In the genomic region with DNA sequence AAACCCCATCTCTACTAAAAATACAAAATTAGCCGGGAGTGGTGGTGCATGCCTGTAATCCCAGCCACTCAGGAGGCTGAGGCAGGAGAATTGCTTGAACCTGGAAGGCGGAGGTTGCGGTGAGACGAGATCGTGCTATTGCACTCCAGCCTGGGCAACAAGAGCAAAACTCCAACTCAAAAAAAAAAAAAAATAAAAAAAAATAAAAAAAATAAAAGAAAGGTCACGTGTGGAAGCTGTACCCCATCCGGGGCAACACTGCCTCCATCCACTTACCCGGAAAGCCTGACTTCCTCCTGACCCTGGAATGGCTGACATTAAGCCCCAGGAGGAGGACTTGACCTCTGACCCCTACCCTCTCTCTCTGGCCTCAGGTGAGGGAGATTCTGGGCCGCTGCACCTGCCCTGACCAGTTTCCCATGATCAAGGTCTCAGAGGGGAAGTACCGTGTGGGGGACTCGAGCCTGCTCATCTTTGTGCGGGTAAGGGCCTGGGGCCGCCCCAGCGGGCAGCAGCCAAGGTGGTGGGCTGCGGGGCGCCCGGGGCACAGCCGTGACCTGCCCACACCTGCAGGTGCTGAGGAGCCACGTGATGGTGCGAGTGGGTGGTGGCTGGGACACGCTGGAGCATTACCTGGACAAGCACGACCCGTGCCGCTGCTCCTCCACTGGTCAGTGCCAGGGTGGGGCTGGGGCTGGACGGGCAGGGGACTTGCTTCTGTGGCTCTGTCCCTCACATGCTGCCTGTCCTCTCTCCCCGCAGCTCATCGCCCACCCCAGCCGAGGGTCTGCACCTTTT, we compare ENCODE assay signal across 10 cellular contexts. TPM values are rescaled to one million over a fixed set of nuclear protein-coding genes. Genes with fewer than 3 reads are reported as not detected.
A peak's percentile ranks its signal among the peaks of the same experiment; 100 is the strongest.
DNase-seq lines count a peak whose midpoint lies in the region; ATAC-seq and TF ChIP-seq lines count a peak whose summit lies in the region.
"Had no signal": no experiment of that assay in that cellular context is flagged by ENCODE, and none has a peak within 500 bp of the region (broad histone marks: within the 10 kb centered on the region; RNA-seq: fewer than 3 reads in every experiment).

No MANE protein-coding gene starts in this region.

- peaks cover 14% of the 10 kb centered on the region for H3K4me1 Mint-ChIP-seq in activated CD4-positive, alpha-beta T cell treated with anti-CD3 and anti-CD28 coated beads, Interleukin-2, amount 10 ng/mL, durations not matched to agents 24 days and 14 days
- peaks cover 32% of the 10 kb centered on the region for H3K4me1 Mint-ChIP-seq in activated CD4-positive, alpha-beta T cell treated with anti-CD3 and anti-CD28 coated beads for 36 hours
- peaks cover 86% of the 10 kb centered on the region for H3K4me1 Mint-ChIP-seq in dendritic cell treated with granulocyte-macrophage colony-stimulating factor and Interleukin-4, amounts not matched to agents 40 ng/mL and 50 ng/mL, for 4 days (ENCODE audit: low read depth)

- TF ChIP-seq CTCF in tibial nerve (IDR thresholded peaks at IDR 0.05), result no peak

- peaks cover 60% of the 10 kb centered on the region for H3K4me1 ChIP-seq in muscle layer of colon (ENCODE audit: insufficient read depth, low read length)
- peaks cover 0 to 87% (median 73%) of the 10 kb centered on the region in 4 donors for H3K4me1 ChIP-seq in tibial nerve

- H3K9me3 ChIP-seq in muscle layer of colon (ENCODE audit: low read length), result no peaks in the 10 kb centered on the region
- H3K9me3 ChIP-seq in tibial nerve, result no peaks in the 10 kb centered on the region

- DNase-seq in activated CD4-positive, alpha-beta T cell treated with anti-CD3 and anti-CD28 coated beads, Interleukin-2, amount 10 ng/mL, durations not matched to agents 24 days and 14 days, result no peak
- no peak for DNase-seq in activated CD4-positive, alpha-beta T cell treated with anti-CD3 and anti-CD28 coated beads for 36 hours
- DNase-seq in tibial nerve (ENCODE audit: low spot score in 2 of 2) (no peak), SW480 (ENCODE audit: low spot score) (no peak), HK-2 (ENCODE audit: unreplicated experiment) (no peak)
- DNase-seq: activated CD4-positive, CD25-positive, alpha-beta regulatory T cell treated with anti-CD3 and anti-CD28 coated beads, Interleukin-2, amount 50 U/mL, for 72 hours had no signal

- H3K27me3 ChIP-seq in muscle layer of colon (ENCODE audit: control insufficient read depth in 1 of 2, insufficient read depth in 2 of 2, low read length in 2 of 2) (peaks cover 14 to 18% of the 10 kb centered on the region in 2 donors), tibial nerve (peaks cover 0 to 20% of the 10 kb centered on the region in 2 donors)

- intact Hi-C loops in activated CD4-positive, alpha-beta T cell treated with anti-CD3 and anti-CD28 coated beads, Interleukin-2, amount 10 ng/mL, durations not matched to agents 24 days and 14 days (cut with micrococcal nuclease), result loop anchor here (5.0 kb wide), 1 partner anchor 1982 kb away; a partner anchor contains a TSS
- intact Hi-C loops in activated CD4-positive, alpha-beta T cell treated with anti-CD3 and anti-CD28 coated beads for 36 hours (cut with DNase I, micrococcal nuclease), result no loop called here
- intact Hi-C loops in dendritic cell treated with granulocyte-macrophage colony-stimulating factor and Interleukin-4, amounts not matched to agents 40 ng/mL and 50 ng/mL, for 4 days (cut with micrococcal nuclease), result loop anchor here (2.0 to 5.0 kb wide), 2 partner anchors 41 to 77 kb away; a partner anchor contains a TSS

- no peaks in the 10 kb centered on the region for H3K36me3 ChIP-seq in muscle layer of colon (ENCODE audit: insufficient read depth, low read length)
- no peaks in the 10 kb centered on the region for H3K36me3 ChIP-seq in tibial nerve

- H3K9me3 Mint-ChIP-seq in activated CD4-positive, alpha-beta T cell treated with anti-CD3 and anti-CD28 coated beads, Interleukin-2, amount 10 ng/mL, durations not matched to agents 24 days and 14 days, result no peaks in the 10 kb centered on the region
- H3K9me3 Mint-ChIP-seq in activated CD4-positive, alpha-beta T cell treated with anti-CD3 and anti-CD28 coated beads for 36 hours (ENCODE audit: low read depth), result no peaks in the 10 kb centered on the region
- H3K9me3 Mint-ChIP-seq in dendritic cell treated with granulocyte-macrophage colony-stimulating factor and Interleukin-4, amounts not matched to agents 40 ng/mL and 50 ng/mL, for 4 days, result no peaks in the 10 kb centered on the region

- H3K9ac ChIP-seq in muscle layer of colon (ENCODE audit: low read length), result no peak overlapping the region

- peak overlapping the region; percentile 85 for H3K27ac ChIP-seq in muscle layer of colon (ENCODE audit: low read depth, low read length)
- peak overlapping the region; percentile 71 to 94 (median 85) for H3K27ac ChIP-seq in tibial nerve

- no peaks in the 10 kb centered on the region for H3K36me3 Mint-ChIP-seq in activated CD4-positive, alpha-beta T cell treated with anti-CD3 and anti-CD28 coated beads, Interleukin-2, amount 10 ng/mL, durations not matched to agents 24 days and 14 days (ENCODE audit: low read depth)
- no peaks in the 10 kb centered on the region for H3K36me3 Mint-ChIP-seq in activated CD4-positive, alpha-beta T cell treated with anti-CD3 and anti-CD28 coated beads for 36 hours (ENCODE audit: low read depth)
- H3K36me3 Mint-ChIP-seq in dendritic cell treated with granulocyte-macrophage colony-stimulating factor and Interleukin-4, amounts not matched to agents 40 ng/mL and 50 ng/mL, for 4 days (ENCODE audit: low read depth), result peaks cover 73% of the 10 kb centered on the region

- CTCF ChIA-PET in activated CD4-positive, alpha-beta T cell treated with anti-CD3 and anti-CD28 coated beads for 36 hours (lab: Charles Lee), result interaction anchor here (0.6 kb wide), 1 partner anchor 60 kb away, joined by 3 read pairs; no protein-coding TSS in a partner anchor

- no peak overlapping the region for H3K4me3 Mint-ChIP-seq in activated CD4-positive, alpha-beta T cell treated with anti-CD3 and anti-CD28 coated beads, Interleukin-2, amount 10 ng/mL, durations not matched to agents 24 days and 14 days
- H3K4me3 Mint-ChIP-seq in activated CD4-positive, alpha-beta T cell treated with anti-CD3 and anti-CD28 coated beads for 36 hours, result no peak overlapping the region
- H3K4me3 Mint-ChIP-seq in dendritic cell treated with granulocyte-macrophage colony-stimulating factor and Interleukin-4, amounts not matched to agents 40 ng/mL and 50 ng/mL, for 4 days, result no peak overlapping the region

- no peak for TF ChIP-seq EP300 in tibial nerve (IDR thresholded peaks at IDR 0.05)

- POLR2A ChIA-PET in activated CD4-positive, alpha-beta T cell treated with anti-CD3 and anti-CD28 coated beads for 36 hours (lab: Charles Lee), result no interaction called here

- H3K4me3 ChIP-seq in muscle layer of colon (ENCODE audit: low read depth in 1 of 2, low read length in 2 of 2) (no peak overlapping the region), tibial nerve (no peak overlapping the region)

- no peak for ATAC-seq in activated CD4-positive, alpha-beta T cell treated with anti-CD3 and anti-CD28 coated beads for 36 hours
- ATAC-seq in HG02571 (IDR thresholded peaks at IDR 0.05; ENCODE audit: unreplicated experiment), result no peak

- H3K27me3 Mint-ChIP-seq in activated CD4-positive, alpha-beta T cell treated with anti-CD3 and anti-CD28 coated beads, Interleukin-2, amount 10 ng/mL, durations not matched to agents 24 days and 14 days, result peaks cover 31% of the 10 kb centered on the region
- H3K27me3 Mint-ChIP-seq in activated CD4-positive, alpha-beta T cell treated with anti-CD3 and anti-CD28 coated beads for 36 hours, result peaks cover 34% of the 10 kb centered on the region
- H3K27me3 Mint-ChIP-seq in dendritic cell treated with granulocyte-macrophage colony-stimulating factor and Interleukin-4, amounts not matched to agents 40 ng/mL and 50 ng/mL, for 4 days, result peaks cover 29% of the 10 kb centered on the region

- TF ChIP-seq POLR2A in tibial nerve (IDR thresholded peaks at IDR 0.05), result no peak

- WGBS in tibial nerve, 2 donors, result 54 to 58% methylated on average over 9 to 28 of the region's 28 CpGs

- peak overlapping the region; percentile 72 for H3K27ac Mint-ChIP-seq in activated CD4-positive, alpha-beta T cell treated with anti-CD3 and anti-CD28 coated beads, Interleukin-2, amount 10 ng/mL, durations not matched to agents 24 days and 14 days
- H3K27ac Mint-ChIP-seq in activated CD4-positive, alpha-beta T cell treated with anti-CD3 and anti-CD28 coated beads for 36 hours, result no peak overlapping the region
- H3K27ac Mint-ChIP-seq in dendritic cell treated with granulocyte-macrophage colony-stimulating factor and Interleukin-4, amounts not matched to agents 40 ng/mL and 50 ng/mL, for 4 days, result peak overlapping the region; percentile 82

RNA-seq across cellular contexts. Expression of a gene that starts 3.8 kb away (rescaled TPM):
- 1.5 and 2.6 TPM in 2 replicates for total RNA-seq in activated CD4-positive, alpha-beta T cell treated with anti-CD3 and anti-CD28 coated beads, Interleukin-2, amount 10 ng/mL, durations not matched to agents 24 days and 14 days
- under 1 TPM; 0.84 to 0.98 TPM for total RNA-seq in activated CD4-positive, alpha-beta T cell treated with anti-CD3 and anti-CD28 coated beads for 36 hours
- total RNA-seq in tibial nerve, result 10 to 100 TPM; 30.3 to 43.5 (median 35.1) TPM

RNA-seq across cellular contexts. Expression of a gene that starts 5.2 kb away (rescaled TPM):
- total RNA-seq in activated CD4-positive, alpha-beta T cell treated with anti-CD3 and anti-CD28 coated beads, Interleukin-2, amount 10 ng/mL, durations not matched to agents 24 days and 14 days, result 0.30 and 0.64 TPM in 2 replicates
- under 1 TPM in 1 of 2 experiments, not detected in 1; 0.35 TPM for total RNA-seq in activated CD4-positive, alpha-beta T cell treated with anti-CD3 and anti-CD28 coated beads for 36 hours
- 1 to 10 TPM in 3 of 4 donors, not detected in 1; 2.2 to 6.6 (median 3.3) TPM for total RNA-seq in tibial nerve
- total RNA-seq: A673 had no signal

RNA-seq across cellular contexts. Expression of a gene that starts 42.2 kb away (rescaled TPM):
- 445 and 446 TPM in 2 replicates for total RNA-seq in activated CD4-positive, alpha-beta T cell treated with anti-CD3 and anti-CD28 coated beads, Interleukin-2, amount 10 ng/mL, durations not matched to agents 24 days and 14 days
- 100 to 1,000 TPM; 326 to 567 TPM for total RNA-seq in activated CD4-positive, alpha-beta T cell treated with anti-CD3 and anti-CD28 coated beads for 36 hours
- total RNA-seq in tibial nerve, result 100 to 1,000 TPM; 174 to 211 (median 188) TPM

RNA-seq across cellular contexts. Expression of a gene that starts 42.5 kb away (rescaled TPM):
- total RNA-seq in activated CD4-positive, alpha-beta T cell treated with anti-CD3 and anti-CD28 coated beads, Interleukin-2, amount 10 ng/mL, durations not matched to agents 24 days and 14 days, result 49.5 and 51.9 TPM in 2 replicates
- 10 to 100 TPM; 23.2 to 25.3 TPM for total RNA-seq in activated CD4-positive, alpha-beta T cell treated with anti-CD3 and anti-CD28 coated beads for 36 hours
- total RNA-seq in tibial nerve, result 10 to 100 TPM; 14.4 to 43.5 (median 32.6) TPM

Comparison
In these comparisons a context has a peak if more than half of its experiments do, and no peak if none do; other contexts are left out.
1. intact Hi-C loops: an anchor here in activated CD4-positive, alpha-beta T cell treated with anti-CD3 and anti-CD28 coated beads, Interleukin-2, amount 10 ng/mL, durations not matched to agents 24 days and 14 days (5.0 kb wide) and dendritic cell treated with granulocyte-macrophage colony-stimulating factor and Interleukin-4, amounts not matched to agents 40 ng/mL and 50 ng/mL, for 4 days (2.0 to 5.0 kb wide); none called in activated CD4-positive, alpha-beta T cell treated with anti-CD3 and anti-CD28 coated beads for 36 hours.